In genomic region chr20:62589720-62590119, GRCh38 we compare ENCODE assay signal across 15 cellular contexts. TPM values are rescaled to one million over a fixed set of nuclear protein-coding genes. Genes with fewer than 3 reads are reported as not detected.
DNase-seq lines count a peak whose midpoint lies in the region; ATAC-seq, FAIRE-seq and TF ChIP-seq lines count a peak whose summit lies in the region.
"Had no signal": no experiment of that assay in that cellular context is flagged by ENCODE, and none has a peak within 500 bp of the region (broad histone marks: within the 10 kb centered on the region; RNA-seq: fewer than 3 reads in every experiment).

No MANE protein-coding gene starts in this region.

- BruUV-seq in HepG2 (replicated peaks; lab: Mats Ljungman, UMichigan), result no TSS peak

- TF ChIP-seq POLR2A in HepG2 (IDR thresholded peaks at IDR 0.05; ENCODE audit: insufficient read depth in 1 of 2, low read depth in 2 of 2, low read length in 2 of 2) (no peak), right lobe of liver (IDR thresholded peaks at IDR 0.05) (no peak)

- H2AFZ ChIP-seq in HepG2 (ENCODE audit: low read length), result no peak overlapping the region

- DNase-seq in HepG2 (ENCODE audit: low spot score) (no peak), right lobe of liver (no peak), RWPE1 (ENCODE audit: low spot score) (no peak), myocyte (ENCODE audit: low read depth) (peak; percentile 8), MG63 (no peak), NCI-H774 (lab: John Stamatoyannopoulos, UW) (no peak)
- no peak for DNase-seq in effector memory CD4-positive, alpha-beta T cell
- DNase-seq: CD8-positive, alpha-beta T cell; COR-L47; DMS153; DMS79 treated with DMSO at 0.1 percent for 48 hours had no signal

- TF ChIP-seq EP300 in HepG2 (IDR thresholded peaks at IDR 0.05; ENCODE audit: low read depth in 2 of 2, low read length in 2 of 2), result no peak
- TF ChIP-seq EP300 in HepG2 (CRISPR knock-in tag; IDR thresholded peaks at IDR 0.05; ENCODE audit: borderline replicate concordance), result no peak

- H3K4me1 ChIP-seq in HepG2 (ENCODE audit: insufficient read depth, low read length), result no peaks in the 10 kb centered on the region
- H3K4me1 ChIP-seq in right lobe of liver, result no peaks in the 10 kb centered on the region
- no peaks in the 10 kb centered on the region for H3K4me1 ChIP-seq in effector memory CD4-positive, alpha-beta T cell (ENCODE audit: control insufficient read depth, insufficient read depth, low read length, poor library complexity, severe bottlenecking)

- H3K9me3 ChIP-seq in HepG2 (ENCODE audit: low read length) (no peaks in the 10 kb centered on the region), right lobe of liver (no peaks in the 10 kb centered on the region), MG63 (no peaks in the 10 kb centered on the region)
- H3K9me3 ChIP-seq in effector memory CD4-positive, alpha-beta T cell (ENCODE audit: control insufficient read depth, low read length), result no peaks in the 10 kb centered on the region

- 30% methylated on average over 14 of the region's 14 CpGs for WGBS in HepG2 (ENCODE audit: low lambda C conversion rate)
- WGBS in right lobe of liver (ENCODE audit: insufficient coverage, low coverage, low lambda C conversion rate, missing lambda C conversion rate), result 73% methylated on average over 2 of the region's 14 CpGs

- TF ChIP-seq CTCF in HepG2 (CRISPR knock-in tag; IDR thresholded peaks at IDR 0.05) (no peak), right lobe of liver (IDR thresholded peaks at IDR 0.05) (no peak), RWPE1 (conservative IDR thresholded peaks at IDR 0.05; ENCODE audit: low read depth) (no peak)

- H3K27me3 ChIP-seq in HepG2 (ENCODE audit: control insufficient read depth in 1 of 2, insufficient read depth in 2 of 2, low read length in 2 of 2), result peaks cover 22 to 95% of the 10 kb centered on the region in 2 experiments
- H3K27me3 ChIP-seq in right lobe of liver, result no peaks in the 10 kb centered on the region
- H3K27me3 ChIP-seq in effector memory CD4-positive, alpha-beta T cell (replicated peaks; ENCODE audit: control insufficient read depth, insufficient read depth, low read length, poor library complexity, severe bottlenecking), result no peaks in the 10 kb centered on the region
- no peaks in the 10 kb centered on the region for H3K27me3 ChIP-seq in MG63

- intact Hi-C loops in HepG2 (cut with micrococcal nuclease; ENCODE audit: unreplicated experiment), result no loop called here
- intact Hi-C loops in right lobe of liver (cut with DNase I), result no loop called here

- H3K79me2 ChIP-seq in HepG2 (ENCODE audit: insufficient read depth, low read length), result no peaks in the 10 kb centered on the region

- H3K4me2 ChIP-seq in HepG2 (ENCODE audit: low read depth, low read length), result no peak overlapping the region

- no peaks in the 10 kb centered on the region for H3K36me3 ChIP-seq in HepG2 (replicated peaks in 1 of 2; ENCODE audit: control insufficient read depth in 1 of 2, insufficient read depth in 2 of 2, low read length in 2 of 2)
- H3K36me3 ChIP-seq in right lobe of liver, result no peaks in the 10 kb centered on the region
- no peaks in the 10 kb centered on the region for H3K36me3 ChIP-seq in effector memory CD4-positive, alpha-beta T cell (ENCODE audit: control insufficient read depth, insufficient read depth, low read length)
- no peaks in the 10 kb centered on the region for H3K36me3 ChIP-seq in MG63

- no peak for TF ChIP-seq RAD21 in HepG2 (CRISPR knock-in tag; IDR thresholded peaks at IDR 0.05)

- H4K20me1 ChIP-seq in HepG2 (ENCODE audit: insufficient read depth, low read length), result peaks cover 4% of the 10 kb centered on the region; the same call in 1 of the 2 replicates

- ATAC-seq in HepG2, result no peak
- ATAC-seq in right lobe of liver, result no peak
- ATAC-seq: CD8-positive, alpha-beta T cell had no signal

- H3K4me3 ChIP-seq in HepG2 (replicated peaks in 1 of 3; ENCODE audit: insufficient read depth in 1 of 3, low read depth in 2 of 3, low read length in 3 of 3) (no peak overlapping the region), right lobe of liver (no peak overlapping the region), MG63 (no peak overlapping the region)
- no peak overlapping the region for H3K4me3 ChIP-seq in effector memory CD4-positive, alpha-beta T cell (ENCODE audit: insufficient read depth, low read depth, low read length, poor library complexity, severe bottlenecking)

- H3K27ac ChIP-seq in HepG2 (ENCODE audit: extremely low read length, insufficient read depth, low read length) (no peak overlapping the region), right lobe of liver (no peak overlapping the region), RWPE1 (peak overlapping the region; percentile 79)
- H3K27ac ChIP-seq in effector memory CD4-positive, alpha-beta T cell (ENCODE audit: insufficient read depth, low read length, poor library complexity, severe bottlenecking), result no peak overlapping the region

- FAIRE-seq in HepG2 (lab: Jason Lieb, UNC), result no peak
- FAIRE-seq: A204.1, D721Med, G401.6, H54 had no signal

- H3K9ac ChIP-seq in HepG2 (ENCODE audit: insufficient read depth, low read depth, low read length), result no peak overlapping the region

- POLR2A ChIA-PET in HepG2 (lab: Yijun Ruan, JAX) (no interaction called here), RWPE1 (lab: Yijun Ruan, JAX; ENCODE audit: low non-redundant PET) (no interaction called here)

- in situ Hi-C loops in HepG2 (cut with HindIII; ENCODE audit: extremely low pct_ligation_motif_present, low pct_unique_long_range_greater_than_20kb), result no loop called here

- CTCF ChIA-PET in HepG2 (lab: Yijun Ruan, JAX; ENCODE audit: low intra/inter-chr PET ratio, low total read pairs), result no interaction called here
- CTCF ChIA-PET in RWPE1 (lab: Yijun Ruan, JAX), result interaction anchor here (0.6 to 1.8 kb wide), 5 partner anchors 13 to 566 kb away, joined by 3 to 10 read pairs (median 4); no protein-coding TSS in a partner anchor

TF ChIP-seq in HepG2, 621 proteins besides CTCF, POLR2A, EP300 and RAD21 (continues in another document):
- TF ChIP-seq ZNF296 (CRISPR knock-in tag; conservative IDR thresholded peaks at IDR 0.05), result no peak
- peak; percentile 99 for TF ChIP-seq MNT (IDR thresholded peaks at IDR 0.05)
- no peak for TF ChIP-seq ZNF12 (CRISPR knock-in tag; IDR thresholded peaks at IDR 0.05)
- no peak for TF ChIP-seq ZNF276 (CRISPR knock-in tag; IDR thresholded peaks at IDR 0.05; ENCODE audit: low read depth)
- no peak for TF ChIP-seq REXO4 (CRISPR knock-in tag; IDR thresholded peaks at IDR 0.05; ENCODE audit: borderline replicate concordance)
- TF ChIP-seq ZNF251 (CRISPR knock-in tag; IDR thresholded peaks at IDR 0.05), result no peak

RNA-seq across cellular contexts. Expression of gene SLCO4A1, which starts 52.6 kb away (rescaled TPM):
- total RNA-seq in HepG2 (2016; rRNA removed; fragmentation: Illumina TruSeq; extraction: Trizol) (23.8 and 55.5 TPM in 2 replicates), right lobe of liver (1 to 10 TPM in 5 of 6 experiments, under 1 TPM in 1; 0.93 to 8.8 (median 4.3) TPM), myocyte (0.11 and 0.16 TPM in 2 replicates)
- 21.3 and 22.4 TPM in 2 replicates for total RNA-seq in HepG2 (2016; cell fraction: cytosol; rRNA removed; fragmentation: Illumina TruSeq; extraction: Trizol; ENCODE audit: low read depth)
- total RNA-seq in HepG2 (2016; cell fraction: insoluble cytoplasmic fraction; rRNA removed; fragmentation: Illumina TruSeq; extraction: Trizol), result 20.7 and 58.6 TPM in 2 replicates
- 31.3 and 32.0 TPM in 2 replicates for total RNA-seq in HepG2 (2016; cell fraction: membrane; rRNA removed; fragmentation: Illumina TruSeq; extraction: Trizol)
- total RNA-seq in HepG2 (2016; cell fraction: nucleus; rRNA removed; fragmentation: Illumina TruSeq; extraction: Trizol), result 55.7 and 65.4 TPM in 2 replicates
- 91.3 and 112 TPM in 2 replicates for polyA plus RNA-seq in HepG2 (2011; rRNA removed)
- polyA plus RNA-seq in HepG2 (2011; cell fraction: cytosol; rRNA removed), result 53.2 and 96.9 TPM in 2 replicates
- polyA plus RNA-seq in HepG2 (2011; cell fraction: nucleus; rRNA removed), result 133 and 239 TPM in 2 replicates
- 48.1 and 97.6 TPM in 2 replicates for polyA plus RNA-seq in HepG2 (2012)
- polyA plus RNA-seq in HepG2 (2016; cell fraction: cytosol; fragmentation: Illumina TruSeq; extraction: Trizol; ENCODE audit: low read depth), result 14.3 and 17.6 TPM in 2 replicates
- polyA plus RNA-seq in HepG2 (2016; cell fraction: insoluble cytoplasmic fraction; fragmentation: Illumina TruSeq; extraction: Trizol; ENCODE audit: low read depth), result 25.9 and 26.2 TPM in 2 replicates
- polyA plus RNA-seq in HepG2 (2016; cell fraction: membrane; fragmentation: Illumina TruSeq; extraction: Trizol; ENCODE audit: low read depth), result 21.9 and 22.4 TPM in 2 replicates
- polyA plus RNA-seq in HepG2 (2016; cell fraction: nucleus; fragmentation: Illumina TruSeq; extraction: Trizol; ENCODE audit: insufficient read depth, low read depth), result 114 and 125 TPM in 2 replicates
- polyA minus RNA-seq in HepG2 (2011; rRNA and poly(A)+ RNA removed; ENCODE audit: low replicate concordance), result 44.0 and 104 TPM in 2 replicates
- 27.7 and 39.2 TPM in 2 replicates for polyA minus RNA-seq in HepG2 (2011; cell fraction: cytosol; rRNA and poly(A)+ RNA removed)
- polyA minus RNA-seq in HepG2 (2011; cell fraction: nucleus; rRNA and poly(A)+ RNA removed), result 31.2 and 42.4 TPM in 2 replicates
- polyA plus RNA-seq in myocyte (2012), result 0.32 TPM
- total RNA-seq in MG63 (2014; rRNA removed; shearing (Covaris generic); ENCODE audit: low replicate concordance), result 10.7 and 23.0 TPM in 2 replicates
